In genomic region chr10:44850356-44850934, GRCh38 we compare ENCODE assay signal across 1 cellular context.
TF ChIP-seq lines count a peak whose summit lies in the region.

No MANE protein-coding gene starts in this region.

TF ChIP-seq in IMR-90, 13 proteins besides CTCF, POLR2A, EP300 and RAD21 (continued from another document):
- TF ChIP-seq ELK1 (IDR thresholded peaks at IDR 0.05; ENCODE audit: borderline replicate concordance, low read depth, low read length) (no peak), CEBPB (IDR thresholded peaks at IDR 0.05; ENCODE audit: low read depth, low read length) (no peak), USF2 (IDR thresholded peaks at IDR 0.05; ENCODE audit: low read depth, low read length) (no peak), MXI1 (IDR thresholded peaks at IDR 0.05; ENCODE audit: borderline replicate concordance, low read depth, low read length) (no peak), MAFK (IDR thresholded peaks at IDR 0.05; ENCODE audit: low read depth, low read length) (no peak), FOS (IDR thresholded peaks at IDR 0.05; ENCODE audit: low read depth, low read length) (no peak)
TF ChIP-seq in IMR-90: peak in this region for 0.
